Comparison of ENCODE assay signal across 1 cellular context in the genomic region with DNA sequence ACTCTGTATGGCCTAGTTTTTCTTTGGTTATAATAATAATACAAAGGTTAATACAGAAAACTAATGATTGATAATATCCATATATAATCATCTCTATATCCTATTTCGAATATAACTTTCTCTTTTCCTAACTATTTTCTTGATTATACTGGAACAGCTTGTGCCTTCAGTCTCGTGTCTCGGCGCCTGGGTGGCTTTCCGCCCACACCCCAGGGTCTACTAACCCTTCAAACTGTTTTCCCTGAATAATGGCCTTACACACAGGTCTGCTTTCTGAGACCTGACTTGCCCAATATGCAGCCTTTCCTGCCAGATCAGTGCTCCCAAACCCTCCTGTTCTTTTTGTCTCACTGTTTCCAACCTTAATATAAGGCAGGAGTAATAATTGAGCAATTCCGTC.
TF ChIP-seq lines count a peak whose summit lies in the region.

No MANE protein-coding gene starts in this region.

TF ChIP-seq in K562, 482 proteins besides CTCF, POLR2A, EP300 and RAD21:
- TF ChIP-seq ZBED1 (IDR thresholded peaks at IDR 0.05) (no peak), EGR1 (conservative IDR thresholded peaks at IDR 0.05) (0 out of 2 replicates have a peak, but pooled peaks have one; percentile 26), CBX3 (IDR thresholded peaks at IDR 0.05; ENCODE audit: borderline replicate concordance in 1 of 2, low read length in 2 of 2) (no peak), MXD1 (CRISPR knock-in tag; IDR thresholded peaks at IDR 0.05; ENCODE audit: borderline replicate concordance, poor library complexity, severe bottlenecking) (no peak), RNF2 (IDR thresholded peaks at IDR 0.05) (no peak), ZBTB40 (IDR thresholded peaks at IDR 0.05) (0 out of 2 replicates have a peak, but pooled peaks have one; percentile 31), ZBTB40 (CRISPR knock-in tag; IDR thresholded peaks at IDR 0.05) (no peak), ZNF24 (IDR thresholded peaks at IDR 0.05) (no peak), MIER1 (IDR thresholded peaks at IDR 0.05; ENCODE audit: low read depth) (peak; percentile 27; the same call in 1 of the 2 replicates), DPF2 (IDR thresholded peaks at IDR 0.05) (0 out of 2 replicates have a peak, but pooled peaks have one; percentile 17), ZBTB11 (CRISPR knock-in tag; IDR thresholded peaks at IDR 0.05) (0 out of 6 replicates have a peak, but pooled peaks of 1 of the 3 experiments have one; percentile 8), ZNF212 (CRISPR knock-in tag; IDR thresholded peaks at IDR 0.05) (no peak), NR2F6 (CRISPR knock-in tag; IDR thresholded peaks at IDR 0.05) (no peak)
- TF ChIP-seq, protein P1, sequence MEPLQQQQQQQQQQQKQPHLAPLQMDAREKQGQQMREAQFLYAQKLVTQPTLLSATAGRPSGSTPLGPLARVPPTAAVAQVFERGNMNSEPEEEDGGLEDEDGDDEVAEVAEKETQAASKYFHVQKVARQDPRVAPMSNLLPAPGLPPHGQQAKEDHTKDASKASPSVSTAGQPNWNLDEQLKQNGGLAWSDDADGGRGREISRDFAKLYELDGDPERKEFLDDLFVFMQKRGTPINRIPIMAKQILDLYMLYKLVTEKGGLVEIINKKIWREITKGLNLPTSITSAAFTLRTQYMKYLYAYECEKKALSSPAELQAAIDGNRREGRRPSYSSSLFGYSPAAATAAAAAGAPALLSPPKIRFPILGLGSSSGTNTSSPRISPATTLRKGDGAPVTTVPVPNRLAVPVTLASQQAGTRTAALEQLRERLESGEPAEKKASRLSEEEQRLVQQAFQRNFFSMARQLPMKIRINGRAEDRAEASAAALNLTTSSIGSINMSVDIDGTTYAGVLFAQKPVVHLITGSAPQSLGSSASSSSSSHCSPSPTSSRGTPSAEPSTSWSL (CRISPR knock-in tag; IDR thresholded peaks at IDR 0.05; ENCODE audit: borderline replicate concordance): no peak
- TF ChIP-seq, protein P2, sequence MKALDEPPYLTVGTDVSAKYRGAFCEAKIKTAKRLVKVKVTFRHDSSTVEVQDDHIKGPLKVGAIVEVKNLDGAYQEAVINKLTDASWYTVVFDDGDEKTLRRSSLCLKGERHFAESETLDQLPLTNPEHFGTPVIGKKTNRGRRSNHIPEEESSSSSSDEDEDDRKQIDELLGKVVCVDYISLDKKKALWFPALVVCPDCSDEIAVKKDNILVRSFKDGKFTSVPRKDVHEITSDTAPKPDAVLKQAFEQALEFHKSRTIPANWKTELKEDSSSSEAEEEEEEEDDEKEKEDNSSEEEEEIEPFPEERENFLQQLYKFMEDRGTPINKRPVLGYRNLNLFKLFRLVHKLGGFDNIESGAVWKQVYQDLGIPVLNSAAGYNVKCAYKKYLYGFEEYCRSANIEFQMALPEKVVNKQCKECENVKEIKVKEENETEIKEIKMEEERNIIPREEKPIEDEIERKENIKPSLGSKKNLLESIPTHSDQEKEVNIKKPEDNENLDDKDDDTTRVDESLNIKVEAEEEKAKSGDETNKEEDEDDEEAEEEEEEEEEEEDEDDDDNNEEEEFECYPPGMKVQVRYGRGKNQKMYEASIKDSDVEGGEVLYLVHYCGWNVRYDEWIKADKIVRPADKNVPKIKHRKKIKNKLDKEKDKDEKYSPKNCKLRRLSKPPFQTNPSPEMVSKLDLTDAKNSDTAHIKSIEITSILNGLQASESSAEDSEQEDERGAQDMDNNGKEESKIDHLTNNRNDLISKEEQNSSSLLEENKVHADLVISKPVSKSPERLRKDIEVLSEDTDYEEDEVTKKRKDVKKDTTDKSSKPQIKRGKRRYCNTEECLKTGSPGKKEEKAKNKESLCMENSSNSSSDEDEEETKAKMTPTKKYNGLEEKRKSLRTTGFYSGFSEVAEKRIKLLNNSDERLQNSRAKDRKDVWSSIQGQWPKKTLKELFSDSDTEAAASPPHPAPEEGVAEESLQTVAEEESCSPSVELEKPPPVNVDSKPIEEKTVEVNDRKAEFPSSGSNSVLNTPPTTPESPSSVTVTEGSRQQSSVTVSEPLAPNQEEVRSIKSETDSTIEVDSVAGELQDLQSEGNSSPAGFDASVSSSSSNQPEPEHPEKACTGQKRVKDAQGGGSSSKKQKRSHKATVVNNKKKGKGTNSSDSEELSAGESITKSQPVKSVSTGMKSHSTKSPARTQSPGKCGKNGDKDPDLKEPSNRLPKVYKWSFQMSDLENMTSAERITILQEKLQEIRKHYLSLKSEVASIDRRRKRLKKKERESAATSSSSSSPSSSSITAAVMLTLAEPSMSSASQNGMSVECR (CRISPR knock-in tag; IDR thresholded peaks at IDR 0.05): no peak
